ENCODE assay signal across 1 cellular context in genomic region chr3:5232570-5232969, GRCh38.
TF ChIP-seq lines count a peak whose summit lies in the region.

No MANE protein-coding gene starts in this region.

TF ChIP-seq in GM12878, 131 proteins besides CTCF, POLR2A, EP300 and RAD21:
- peak; percentile 23; the same call in 1 of the 2 replicates for TF ChIP-seq SMC3 (IDR thresholded peaks at IDR 0.05; ENCODE audit: borderline replicate concordance, low read length)
- TF ChIP-seq MEF2A (IDR thresholded peaks at IDR 0.05; ENCODE audit: insufficient read depth, low read depth, low read length) = no peak
- TF ChIP-seq ZNF24 (IDR thresholded peaks at IDR 0.05) = no peak
- TF ChIP-seq FOXM1 (IDR thresholded peaks at IDR 0.05; ENCODE audit: low read depth, low read length) = no peak
- TF ChIP-seq ATF3 (IDR thresholded peaks at IDR 0.05; ENCODE audit: borderline replicate concordance, extremely low read depth, low read depth, low read length) = no peak
